Comparison of ENCODE assay signal across 8 cellular contexts in the genomic region with DNA sequence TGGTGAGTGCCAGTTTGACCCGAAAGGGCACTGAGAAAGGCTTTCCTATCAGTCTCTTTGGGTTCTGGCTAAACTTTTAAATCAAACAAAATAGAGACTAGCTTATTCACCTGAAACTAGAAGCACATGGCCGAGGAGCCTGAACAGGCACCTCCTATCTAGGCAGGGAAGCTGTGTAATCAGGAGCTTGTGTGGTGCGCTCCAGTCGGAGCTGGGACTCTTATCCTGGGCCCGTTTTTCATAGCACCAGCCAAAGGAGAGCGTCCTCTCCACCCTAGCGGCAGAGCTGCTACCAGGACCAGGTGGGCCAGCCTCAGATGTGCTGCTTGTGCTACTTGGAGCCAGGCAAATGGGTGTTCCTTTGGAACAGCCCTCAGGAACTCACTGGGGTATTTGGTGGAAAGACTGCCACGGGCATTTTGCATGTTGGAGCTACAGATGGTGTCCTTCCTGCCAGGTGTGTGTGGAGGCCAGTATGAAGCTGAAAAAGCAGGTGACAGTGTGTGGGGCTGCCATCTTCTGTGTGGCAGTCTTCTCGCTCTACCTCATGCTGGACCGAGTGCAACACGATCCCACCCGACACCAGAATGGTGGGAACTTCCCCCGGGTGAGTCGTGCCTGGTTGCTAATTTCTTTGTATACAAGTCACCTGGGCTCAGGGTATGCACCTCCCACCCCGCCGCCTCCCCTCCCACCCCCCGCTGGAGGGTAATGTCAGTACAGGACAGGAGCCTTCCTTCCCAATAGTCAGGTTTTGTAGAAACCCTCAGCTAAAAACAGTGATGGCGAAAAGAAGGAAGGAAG. TPM values are rescaled to one million over a fixed set of nuclear protein-coding genes. Genes with fewer than 3 reads are reported as not detected.
DNase-seq lines count a peak whose midpoint lies in the region; ATAC-seq, FAIRE-seq and TF ChIP-seq lines count a peak whose summit lies in the region.

No MANE protein-coding gene starts in this region.

- peak overlapping the region; percentile 71 for H3K4me2 ChIP-seq in SU-DHL-6 (ENCODE audit: low read depth, low read length, poor library complexity, severe bottlenecking)

- no peak for DNase-seq in activated T-cell treated with anti-CD3 and anti-CD28 coated beads, Interleukin-2, amount 50 U/mL, for 4 hours
- DNase-seq in activated T-cell treated with anti-CD3 and anti-CD28 coated beads, Interleukin-2, amount 50 U/mL, for 1 hour = no peak
- no peak for DNase-seq in fibroblast of the aortic adventitia (ENCODE audit: low read depth)
- DNase-seq in pancreas = peak in 4 of 6 donors; percentile 53 to 66 (median 58)
- no peak for DNase-seq in NCI-H2196 (lab: John Stamatoyannopoulos, UW; ENCODE audit: unreplicated experiment)
- no peak for DNase-seq in HCEC 1CT
- no peak for DNase-seq in NCI-H2029 treated with DMSO at 0.1 percent for 48 hours (lab: John Stamatoyannopoulos, UW)

- no peak for ATAC-seq in activated T-cell treated with anti-CD3 and anti-CD28 coated beads, Interleukin-2, amount 50 U/mL, for 4 hours
- peak; percentile 30 to 51 (median 50) for ATAC-seq in pancreas

- no peaks in the 10 kb centered on the region for H3K9me2 ChIP-seq in SU-DHL-6 (replicated peaks; ENCODE audit: insufficient read depth, low read length)

- H3K27me3 Mint-ChIP-seq in activated T-cell treated with anti-CD3 and anti-CD28 coated beads, Interleukin-2, amount 50 U/mL, for 4 hours (ENCODE audit: low read depth) = no peaks in the 10 kb centered on the region

- intact Hi-C loops in pancreas (cut with DNase I) = no loop called here

- TF ChIP-seq CTCF in SU-DHL-6 (IDR thresholded peaks at IDR 0.05; ENCODE audit: insufficient read depth, low read length, poor library complexity, severe bottlenecking) (no peak), fibroblast of the aortic adventitia (IDR thresholded peaks at IDR 0.05; ENCODE audit: insufficient read depth, low read length) (no peak), pancreas (IDR thresholded peaks at IDR 0.05) (no peak)

- H2AFZ ChIP-seq in SU-DHL-6 (ENCODE audit: low read depth, low read length, severe bottlenecking) = no peak overlapping the region

- H3K9ac ChIP-seq in SU-DHL-6 (ENCODE audit: low read length) = peak overlapping the region; percentile 63; the same call in 1 of the 2 replicates

- WGBS in pancreas, 2 donors = 37 to 41% methylated on average over 18 of the region's 18 CpGs

- H3K36me3 ChIP-seq in SU-DHL-6 (ENCODE audit: low read length) = no peaks in the 10 kb centered on the region
- peaks cover 0 to 12% (median 10%) of the 10 kb centered on the region in 3 donors for H3K36me3 ChIP-seq in pancreas

- H3F3A ChIP-seq in SU-DHL-6 (ENCODE audit: insufficient read depth) = peaks cover 9% of the 10 kb centered on the region; the same call in 1 of the 2 replicates

- FAIRE-seq in pancreas (lab: Jason Lieb, UNC) = no peak

- H3K27ac ChIP-seq in SU-DHL-6 (ENCODE audit: low read depth, low read length) (no peak overlapping the region), pancreas (peak overlapping the region; percentile 80 to 93 (median 92))

- H3K4me3 ChIP-seq in SU-DHL-6 (ENCODE audit: insufficient read depth, low read length, poor library complexity, severe bottlenecking) = no peak overlapping the region
- H3K4me3 ChIP-seq in fibroblast of the aortic adventitia (ENCODE audit: low read depth, low read length) = peak overlapping the region; percentile 84
- peak overlapping the region; percentile 51 to 82 (median 61) for H3K4me3 ChIP-seq in pancreas

- H3K27me3 ChIP-seq in SU-DHL-6 (ENCODE audit: low read length) (no peaks in the 10 kb centered on the region), pancreas (no peaks in the 10 kb centered on the region)

- H3K9me3 ChIP-seq in SU-DHL-6 (ENCODE audit: insufficient read depth, low read length) (no peaks in the 10 kb centered on the region), pancreas (no peaks in the 10 kb centered on the region)

- peaks cover 20% of the 10 kb centered on the region for H3K36me3 Mint-ChIP-seq in activated T-cell treated with anti-CD3 and anti-CD28 coated beads, Interleukin-2, amount 50 U/mL, for 4 hours (ENCODE audit: insufficient read depth)

- no peaks in the 10 kb centered on the region for H3K9me3 Mint-ChIP-seq in activated T-cell treated with anti-CD3 and anti-CD28 coated beads, Interleukin-2, amount 50 U/mL, for 4 hours

- peaks cover 30% of the 10 kb centered on the region for H3K4me1 Mint-ChIP-seq in activated T-cell treated with anti-CD3 and anti-CD28 coated beads, Interleukin-2, amount 50 U/mL, for 4 hours (ENCODE audit: low read depth)

- peaks cover 10 to 41% (median 22%) of the 10 kb centered on the region in 3 donors for H3K4me1 ChIP-seq in pancreas

- no peaks in the 10 kb centered on the region for H3K79me2 ChIP-seq in SU-DHL-6 (ENCODE audit: insufficient read depth, low read length)

- no peaks in the 10 kb centered on the region for H4K20me1 ChIP-seq in SU-DHL-6 (ENCODE audit: low read depth, low read length)

- peak overlapping the region; percentile 81 for H3K4me3 Mint-ChIP-seq in activated T-cell treated with anti-CD3 and anti-CD28 coated beads, Interleukin-2, amount 50 U/mL, for 4 hours

RNA-seq across cellular contexts. Expression of gene MAN2A2, which starts 0.8 kb away (rescaled TPM):
- 100 to 1,000 TPM in 2 of 3 donors, 10 to 100 TPM in 1; 93.2 to 124 (median 122) TPM for total RNA-seq in activated T-cell treated with anti-CD3 and anti-CD28 coated beads, Interleukin-2, amount 50 U/mL, for 4 hours
- total RNA-seq in fibroblast of the aortic adventitia (ENCODE audit: low replicate concordance) (5.2 and 11.0 TPM in 2 replicates), pancreas (10 to 100 TPM; 56.6 to 88.2 (median 67.7) TPM)
- polyA plus RNA-seq in pancreas = 100 to 1,000 TPM in 1 of 2 donors, 10 to 100 TPM in 1; 57.2 to 118 TPM

RNA-seq across cellular contexts. Expression of gene FES, which starts 19.6 kb away (rescaled TPM):
- total RNA-seq in activated T-cell treated with anti-CD3 and anti-CD28 coated beads, Interleukin-2, amount 50 U/mL, for 4 hours = 1 to 10 TPM; 3.6 to 8.1 (median 5.8) TPM
- 19.0 and 23.1 TPM in 2 replicates for total RNA-seq in fibroblast of the aortic adventitia (ENCODE audit: low replicate concordance)
- 10 to 100 TPM in 1 of 6 donors, 1 to 10 TPM in 5; 3.9 to 23.0 (median 8.6) TPM for total RNA-seq in pancreas
- polyA plus RNA-seq in pancreas = 10 to 100 TPM; 24.4 to 26.5 TPM

RNA-seq across cellular contexts. Expression of gene HDDC3, which starts 28.4 kb away (rescaled TPM):
- 10 to 100 TPM; 39.9 to 43.6 (median 40.0) TPM for total RNA-seq in activated T-cell treated with anti-CD3 and anti-CD28 coated beads, Interleukin-2, amount 50 U/mL, for 4 hours
- total RNA-seq in fibroblast of the aortic adventitia (ENCODE audit: low replicate concordance) (4.3 and 12.9 TPM in 2 replicates), pancreas (10 to 100 TPM; 10.3 to 17.6 (median 13.3) TPM)
- polyA plus RNA-seq in pancreas = 10 to 100 TPM; 16.6 to 20.9 TPM

RNA-seq across cellular contexts. Expression of gene UNC45A, which starts 31.1 kb away (rescaled TPM):
- total RNA-seq in activated T-cell treated with anti-CD3 and anti-CD28 coated beads, Interleukin-2, amount 50 U/mL, for 4 hours = 10 to 100 TPM; 63.4 to 70.5 (median 68.0) TPM
- total RNA-seq in fibroblast of the aortic adventitia (ENCODE audit: low replicate concordance) = 66.5 and 75.6 TPM in 2 replicates
- total RNA-seq in pancreas = 10 to 100 TPM; 29.2 to 50.7 (median 32.2) TPM
- 10 to 100 TPM; 50.0 to 51.3 TPM for polyA plus RNA-seq in pancreas

RNA-seq across cellular contexts. Expression of gene FURIN, which starts 35.5 kb away (rescaled TPM):
- total RNA-seq in activated T-cell treated with anti-CD3 and anti-CD28 coated beads, Interleukin-2, amount 50 U/mL, for 4 hours = 100 to 1,000 TPM; 162 to 242 (median 189) TPM
- total RNA-seq in fibroblast of the aortic adventitia (ENCODE audit: low replicate concordance) (45.0 and 67.4 TPM in 2 replicates), pancreas (100 to 1,000 TPM in 3 of 6 donors, 10 to 100 TPM in 3; 50.3 to 106 (median 98.8) TPM)
- 10 to 100 TPM; 52.5 to 67.7 TPM for polyA plus RNA-seq in pancreas

Comparison
In these comparisons a context has a peak if more than half of its experiments do, and no peak if none do; other contexts are left out.
1. ATAC-seq: peak in pancreas (4 of 4); none in activated T-cell treated with anti-CD3 and anti-CD28 coated beads, Interleukin-2, amount 50 U/mL, for 4 hours (0 of 2).
2. DNase-seq: peak in pancreas (4 of 6); none in activated T-cell treated with anti-CD3 and anti-CD28 coated beads, Interleukin-2, amount 50 U/mL, for 4 hours (single experiment), activated T-cell treated with anti-CD3 and anti-CD28 coated beads, Interleukin-2, amount 50 U/mL, for 1 hour (single experiment), fibroblast of the aortic adventitia (single experiment), NCI-H2196 (single experiment), HCEC 1CT (single experiment) and NCI-H2029 treated with DMSO at 0.1 percent for 48 hours (single experiment).